ENCODE assay signal across 23 cellular contexts in genomic region chr4:7016086-7016485, GRCh38.
"Had no signal": no experiment of that assay in that cellular context is flagged by ENCODE, and none has a peak within 500 bp of the region (broad histone marks: within the 10 kb centered on the region; RNA-seq: fewer than 3 reads in every experiment).

No MANE protein-coding gene starts in this region.

- H3K4me3 Mint-ChIP-seq: dendritic cell treated with granulocyte-macrophage colony-stimulating factor and Interleukin-4, amounts not matched to agents 40 ng/mL and 50 ng/mL, for 4 days; memory B cell; mesothelial cell of epicardium; natural killer cell; neural progenitor cell; stimulated activated naive B cell treated with anti-CD40 and anti-IgM and Interleukin-4, amounts not matched to agents 10 μg/mL and 1 μg/mL and 100 μg/mL, for 72 hours; stimulated activated naive CD8-positive, alpha-beta T cell treated with anti-CD3 and anti-CD28 coated beads, Interleukin-15, amount 100 ng/mL, for 72 hours had no signal

- H3K4me1 Mint-ChIP-seq: mesothelial cell of epicardium had no signal

- H3K27ac Mint-ChIP-seq: memory B cell; mesothelial cell of epicardium; neural progenitor cell; stimulated activated naive B cell treated with anti-CD40 and anti-IgM and Interleukin-4, amounts not matched to agents 10 μg/mL and 1 μg/mL and 100 μg/mL, for 72 hours had no signal

- H2AFZ ChIP-seq: neural progenitor cell, parathyroid adenoma had no signal

- H3K27me3 Mint-ChIP-seq: dendritic cell treated with granulocyte-macrophage colony-stimulating factor and Interleukin-4, amounts not matched to agents 40 ng/mL and 50 ng/mL, for 4 days; memory B cell; stimulated activated naive B cell treated with anti-CD40 and anti-IgM and Interleukin-4, amounts not matched to agents 10 μg/mL and 1 μg/mL and 100 μg/mL, for 72 hours; stimulated activated naive CD8-positive, alpha-beta T cell treated with anti-CD3 and anti-CD28 coated beads, Interleukin-15, amount 100 ng/mL, for 72 hours had no signal

- H3K4me1 ChIP-seq: lower lobe of right lung, parathyroid adenoma, sigmoid colon, testis, tibial nerve had no signal

- H3K36me3 ChIP-seq: neural progenitor cell had no signal

- H3K27me3 ChIP-seq: foreskin keratinocyte, neural progenitor cell, sigmoid colon, testis, tibial nerve had no signal

- H3K9me3 ChIP-seq: lower lobe of right lung, psoas muscle, sigmoid colon, testis, tibial nerve had no signal

- H3K4me2 ChIP-seq: neural progenitor cell had no signal

- H3K79me2 ChIP-seq: parathyroid adenoma had no signal

- H3K9ac ChIP-seq: neural progenitor cell, parathyroid adenoma had no signal

- H3K9me3 Mint-ChIP-seq: dendritic cell treated with granulocyte-macrophage colony-stimulating factor and Interleukin-4, amounts not matched to agents 40 ng/mL and 50 ng/mL, for 4 days; memory B cell; mesothelial cell of epicardium; natural killer cell; neural progenitor cell; stimulated activated naive CD8-positive, alpha-beta T cell treated with anti-CD3 and anti-CD28 coated beads, Interleukin-15, amount 100 ng/mL, for 72 hours had no signal

- DNase-seq: cerebellar nuclear complex; erythroblast; foreskin keratinocyte; kidney; left cardiac atrium; lower lobe of right lung; natural killer cell; occipital lobe; psoas muscle; retina; sigmoid colon; stimulated activated CD4-positive, alpha-beta T cell treated with anti-CD3 and anti-CD28 coated beads, Interleukin-2, amount 100 ng/mL, for 24 hours; stimulated activated CD4-positive, alpha-beta T cell treated with anti-CD3 and anti-CD28 coated beads, Interleukin-4, amount 100 ng/mL, for 4 hours; stimulated activated naive B cell treated with anti-CD40 and anti-IgM and Interleukin-4, amounts not matched to agents 10 μg/mL and 1 μg/mL and 100 μg/mL, for 72 hours; stimulated activated naive CD8-positive, alpha-beta T cell treated with anti-CD3 and anti-CD28 coated beads, Interleukin-15, amount 100 ng/mL, for 72 hours; testis had no signal

- H3K4me3 ChIP-seq: lower lobe of right lung, neural progenitor cell, psoas muscle, sigmoid colon, skin epidermis, testis, tibial nerve had no signal

- ATAC-seq: foreskin keratinocyte; left cardiac atrium; lower lobe of right lung; natural killer cell; psoas muscle; stimulated activated naive B cell treated with anti-CD40 and anti-IgM and Interleukin-4, amounts not matched to agents 10 μg/mL and 1 μg/mL and 100 μg/mL, for 72 hours; stimulated activated naive CD8-positive, alpha-beta T cell treated with anti-CD3 and anti-CD28 coated beads, Interleukin-15, amount 100 ng/mL, for 72 hours had no signal

- H3K27ac ChIP-seq: foreskin keratinocyte, lower lobe of right lung, neural progenitor cell, parathyroid adenoma, psoas muscle, sigmoid colon, skin epidermis, testis, tibial nerve had no signal
